In genomic region chr19:41225238-41226052, GRCh38 we compare ENCODE assay signal across 8 cellular contexts. TPM values are rescaled to one million over a fixed set of nuclear protein-coding genes. Genes with fewer than 3 reads are reported as not detected.
A peak's percentile ranks its signal among the peaks of the same experiment; 100 is the strongest.
DNase-seq lines count a peak whose midpoint lies in the region; ATAC-seq and TF ChIP-seq lines count a peak whose summit lies in the region.

No MANE protein-coding gene starts in this region.

- H3K36me3 ChIP-seq in CD8-positive, alpha-beta T cell (ENCODE audit: insufficient read depth, low read length): no peaks in the 10 kb centered on the region
- peaks cover 15% of the 10 kb centered on the region for H3K36me3 ChIP-seq in iPS-20b (ENCODE audit: insufficient read depth, low read depth, low read length)

- H3K27me3 Mint-ChIP-seq in CD8-positive, alpha-beta T cell (ENCODE audit: low read depth): peaks cover 29% of the 10 kb centered on the region

- H3K27me3 ChIP-seq in CD8-positive, alpha-beta T cell (ENCODE audit: insufficient read depth, low read length): no peaks in the 10 kb centered on the region
- no peaks in the 10 kb centered on the region for H3K27me3 ChIP-seq in iPS-20b (ENCODE audit: insufficient read depth, low read length)

- CTCF ChIA-PET in CD8-positive, alpha-beta T cell (lab: Charles Lee): interaction anchor here (0.8 to 2.3 kb wide), 2 partner anchors 37 to 84 kb away, joined by 3 to 5 read pairs; no protein-coding TSS in a partner anchor
- CTCF ChIA-PET in RWPE1 (lab: Yijun Ruan, JAX): interaction anchor here (0.6 to 2.9 kb wide), 2 partner anchors 37 to 335 kb away, joined by 4 to 11 read pairs; no protein-coding TSS in a partner anchor

- peak in 5 of 7 experiments; percentile 9 to 59 (median 22) for DNase-seq in CD8-positive, alpha-beta T cell
- DNase-seq in RWPE1 (ENCODE audit: low spot score): peak; percentile 96
- peak; percentile 98 for DNase-seq in astrocyte of the spinal cord (ENCODE audit: low read depth, low spot score)
- DNase-seq in stimulated activated CD4-positive, alpha-beta T cell treated with anti-CD3 and anti-CD28 coated beads, Interleukin-12 subunit alpha, Interleukin-12 subunit beta, amount 100 ng/mL, for 24 hours (ENCODE audit: low read depth in 2 of 2): peak; percentile 19 to 30
- no peak for DNase-seq in DMS 273 (lab: John Stamatoyannopoulos, UW; ENCODE audit: unreplicated experiment)

- peaks cover 9% of the 10 kb centered on the region for H3K4me1 ChIP-seq in CD8-positive, alpha-beta T cell (ENCODE audit: insufficient read depth, low read length)
- H3K4me1 ChIP-seq in iPS-20b (ENCODE audit: insufficient read depth, low read length): peaks cover 23% of the 10 kb centered on the region

- ATAC-seq in CD8-positive, alpha-beta T cell: peak; percentile 61
- no peak for ATAC-seq in HG02588 (IDR thresholded peaks at IDR 0.05; ENCODE audit: unreplicated experiment)
- no peak for ATAC-seq in HG03442 (IDR thresholded peaks at IDR 0.05; ENCODE audit: unreplicated experiment)

- H3K27ac Mint-ChIP-seq in CD8-positive, alpha-beta T cell: peak overlapping the region; percentile 76

- H3K4me3 Mint-ChIP-seq in CD8-positive, alpha-beta T cell: peak overlapping the region; percentile 80

- H3K36me3 Mint-ChIP-seq in CD8-positive, alpha-beta T cell: no peaks in the 10 kb centered on the region

- no peaks in the 10 kb centered on the region for H3K9me3 Mint-ChIP-seq in CD8-positive, alpha-beta T cell

- H3K9me3 ChIP-seq in CD8-positive, alpha-beta T cell (ENCODE audit: low read length): no peaks in the 10 kb centered on the region
- no peaks in the 10 kb centered on the region for H3K9me3 ChIP-seq in iPS-20b (ENCODE audit: insufficient read depth, low read depth, low read length)

- H3K27ac ChIP-seq in CD8-positive, alpha-beta T cell (ENCODE audit: low read depth, low read length): no peak overlapping the region
- H3K27ac ChIP-seq in RWPE1: peak overlapping the region; percentile 98
- H3K27ac ChIP-seq in iPS-20b (ENCODE audit: low read length): peak overlapping the region; percentile 47

- no peak for TF ChIP-seq CTCF in CD8-positive, alpha-beta T cell (IDR thresholded peaks at IDR 0.05)
- TF ChIP-seq CTCF in RWPE1 (conservative IDR thresholded peaks at IDR 0.05; ENCODE audit: low read depth) (no peak), astrocyte of the spinal cord (IDR thresholded peaks at IDR 0.05; ENCODE audit: low read depth, low read length) (no peak)

- peaks cover 17% of the 10 kb centered on the region for H3K4me1 Mint-ChIP-seq in CD8-positive, alpha-beta T cell (ENCODE audit: low read depth)

- POLR2A ChIA-PET in CD8-positive, alpha-beta T cell (lab: Charles Lee): interaction anchor here (1.2 kb wide), 1 partner anchor 38 kb away, joined by 12 read pairs; the partner anchor contains the start of gene HNRNPUL1
- POLR2A ChIA-PET in RWPE1 (lab: Yijun Ruan, JAX; ENCODE audit: low non-redundant PET): no interaction called here

- H3K9ac ChIP-seq in iPS-20b (ENCODE audit: low read depth, low read length): peak overlapping the region; percentile 78; the same call in 1 of the 2 replicates

- intact Hi-C loops in CD8-positive, alpha-beta T cell (cut with DNase I, micrococcal nuclease): loop anchor here in 1 of 2 experiments (2.0 kb wide), 1 partner anchor 37 kb away; no protein-coding TSS in a partner anchor

- in situ Hi-C loops in astrocyte of the spinal cord (cut with HindIII; ENCODE audit: low sequenced_read_pairs): no loop called here

- H3K4me3 ChIP-seq in CD8-positive, alpha-beta T cell (ENCODE audit: low read depth, low read length): no peak overlapping the region
- peak overlapping the region; percentile 18 for H3K4me3 ChIP-seq in astrocyte of the spinal cord (ENCODE audit: low read depth, low read length)
- peak overlapping the region; percentile 72 for H3K4me3 ChIP-seq in iPS-20b (ENCODE audit: low read length)

RNA-seq across cellular contexts. Expression of gene AXL, which starts 6.4 kb away (rescaled TPM):
- total RNA-seq in CD8-positive, alpha-beta T cell: under 1 TPM in 1 of 2 experiments, not detected in 1; 0.22 TPM

RNA-seq across cellular contexts. Expression of gene CYP2S1, which starts 32.4 kb away (rescaled TPM):
- total RNA-seq in CD8-positive, alpha-beta T cell: under 1 TPM; 0.39 to 0.41 TPM

RNA-seq across cellular contexts. Expression of gene HNRNPUL1, which starts 38.7 kb away (rescaled TPM):
- 100 to 1,000 TPM; 416 to 448 TPM for total RNA-seq in CD8-positive, alpha-beta T cell
